12 cellular contexts compared by ENCODE assay signal in the genomic region with DNA sequence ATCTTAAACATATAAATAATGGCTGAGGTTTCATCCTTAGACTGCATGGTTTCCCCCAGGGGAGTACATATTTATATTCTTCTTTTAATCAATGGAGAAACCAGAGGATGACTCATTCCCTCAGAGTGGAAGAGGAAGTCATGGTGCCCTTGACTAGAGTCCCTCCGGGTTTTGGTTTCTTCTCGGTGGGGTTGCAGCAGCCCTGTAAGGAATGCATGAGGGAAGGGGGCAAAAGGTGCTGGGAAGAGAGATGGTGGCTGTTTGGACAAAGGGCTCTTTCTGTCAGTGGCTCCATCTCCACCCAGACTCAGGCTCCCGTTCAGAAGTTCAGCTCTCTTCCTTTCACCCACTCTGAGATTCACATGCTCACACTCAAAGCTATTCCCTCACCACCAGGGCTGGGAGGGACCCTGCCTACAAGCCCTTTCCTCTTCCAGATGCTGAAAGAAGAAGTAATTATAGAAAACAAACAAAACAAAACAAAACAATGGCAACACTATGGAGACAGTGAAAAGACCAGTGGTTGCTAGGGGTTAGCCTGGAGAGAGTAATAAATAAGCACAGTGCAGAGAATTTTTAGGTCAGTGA.
DNase-seq lines count a peak whose midpoint lies in the region; ATAC-seq and TF ChIP-seq lines count a peak whose summit lies in the region.
"Had no signal": no experiment of that assay in that cellular context is flagged by ENCODE, and none has a peak within 500 bp of the region (broad histone marks: within the 10 kb centered on the region; RNA-seq: fewer than 3 reads in every experiment).

No MANE protein-coding gene starts in this region.

- no peak overlapping the region for H2AFZ ChIP-seq in DND-41 (ENCODE audit: low read depth, low read length)
- no peak overlapping the region for H2AFZ ChIP-seq in PC-3 (ENCODE audit: low read length)

- no peak overlapping the region for H3K9ac ChIP-seq in DND-41 (ENCODE audit: low read depth, low read length)
- H3K9ac ChIP-seq in PC-3 (ENCODE audit: low read length) = no peak overlapping the region

- no peaks in the 10 kb centered on the region for H3F3A ChIP-seq in PC-3 (ENCODE audit: low read length, unreplicated experiment)

- H3K9me2 ChIP-seq in PC-3 (replicated peaks; ENCODE audit: low read length) = no peaks in the 10 kb centered on the region

- no peak for TF ChIP-seq POLR2A in esophagus muscularis mucosa (IDR thresholded peaks at IDR 0.05; ENCODE audit: low read depth)

- intact Hi-C loops in PC-3 (cut with micrococcal nuclease) = no loop called here
- intact Hi-C loops in esophagus muscularis mucosa (cut with DNase I) = no loop called here
- intact Hi-C loops in tibial artery (cut with DNase I; ENCODE audit: low total_unique reads) = no loop called here

- no peak overlapping the region for H3K4me3 ChIP-seq in DND-41 (ENCODE audit: low read depth in 1 of 2, low read length in 2 of 2)
- H3K4me3 ChIP-seq in PC-3 (ENCODE audit: low read length) = no peak overlapping the region
- H3K4me3 ChIP-seq in esophagus muscularis mucosa = no peak overlapping the region
- no peak overlapping the region for H3K4me3 ChIP-seq in tibial artery
- H3K4me3 ChIP-seq: heart right ventricle, MG63 had no signal

- BruUV-seq in PC-3 (replicated peaks; lab: Mats Ljungman, UMichigan) = no TSS peak

- WGBS in esophagus muscularis mucosa = 60% methylated on average over 3 of the region's 3 CpGs

- no peak for TF ChIP-seq EP300 in esophagus muscularis mucosa (IDR thresholded peaks at IDR 0.05)

- POLR2A ChIA-PET in PC-3 (lab: Charles Lee; ENCODE audit: unreplicated experiment) = no interaction called here

- H3K27ac ChIP-seq in DND-41 (ENCODE audit: low read length) (no peak overlapping the region), PC-3 (ENCODE audit: low read length) (no peak overlapping the region), esophagus muscularis mucosa (replicated peaks in 1 of 4) (no peak overlapping the region), tibial artery (no peak overlapping the region)
- H3K27ac ChIP-seq: heart right ventricle, neutrophil had no signal

- DNase-seq in DND-41 (no peak), PC-3 (peak; percentile 9), germinal center (ENCODE audit: low spot score) (peak; percentile 24), HPDE6-E6E7 (ENCODE audit: extremely low spot score) (no peak), esophagus muscularis mucosa (ENCODE audit: extremely low spot score) (no peak), tibial artery (no peak)
- DNase-seq: activated naive CD4-positive, alpha-beta T cell treated with anti-CD3 and anti-CD28 coated beads, Interleukin-2, amount 50 U/mL, for 16 hours; heart right ventricle had no signal

- H3K4me2 ChIP-seq in DND-41 (ENCODE audit: insufficient read depth, low read length) (no peak overlapping the region), PC-3 (ENCODE audit: low read length) (no peak overlapping the region)

- no peaks in the 10 kb centered on the region for H3K4me1 ChIP-seq in DND-41 (ENCODE audit: insufficient read depth, low read length)
- peaks cover 49% of the 10 kb centered on the region for H3K4me1 ChIP-seq in PC-3 (ENCODE audit: insufficient read depth, low read length)
- peaks cover 0 to 9% (median 0%) of the 10 kb centered on the region in 4 donors for H3K4me1 ChIP-seq in esophagus muscularis mucosa
- H3K4me1 ChIP-seq in tibial artery = peaks cover 0 to 11% (median 5%) of the 10 kb centered on the region in 4 donors

- H4K20me1 ChIP-seq in DND-41 (ENCODE audit: insufficient read depth, low read length) = no peaks in the 10 kb centered on the region
- no peaks in the 10 kb centered on the region for H4K20me1 ChIP-seq in PC-3 (ENCODE audit: low read length)

- peak; percentile 45; the same call in 1 of the 3 replicates for ATAC-seq in DND-41 (ENCODE audit: insufficient read depth, low read depth)
- peak; percentile 25 for ATAC-seq in GM21825 (IDR thresholded peaks at IDR 0.05; ENCODE audit: unreplicated experiment)
- no peak for ATAC-seq in PC-3
- no peak for ATAC-seq in GM21515 (IDR thresholded peaks at IDR 0.05; ENCODE audit: unreplicated experiment)

- H3K27me3 ChIP-seq in DND-41 (ENCODE audit: insufficient read depth, low read length, poor library complexity) = no peaks in the 10 kb centered on the region
- no peaks in the 10 kb centered on the region for H3K27me3 ChIP-seq in PC-3 (ENCODE audit: low read length)
- H3K27me3 ChIP-seq in esophagus muscularis mucosa = no peaks in the 10 kb centered on the region
- H3K27me3 ChIP-seq in tibial artery = no peaks in the 10 kb centered on the region
- H3K27me3 ChIP-seq: MG63 had no signal

- no peaks in the 10 kb centered on the region for H3K36me3 ChIP-seq in DND-41 (ENCODE audit: insufficient read depth, low read length)
- no peaks in the 10 kb centered on the region for H3K36me3 ChIP-seq in PC-3 (ENCODE audit: low read depth, low read length)
- no peaks in the 10 kb centered on the region for H3K36me3 ChIP-seq in esophagus muscularis mucosa
- no peaks in the 10 kb centered on the region for H3K36me3 ChIP-seq in tibial artery
- H3K36me3 ChIP-seq: heart right ventricle, MG63, neutrophil had no signal

- CTCF ChIA-PET in PC-3 (lab: Charles Lee) = no interaction called here

- TF ChIP-seq CTCF in DND-41 (IDR thresholded peaks at IDR 0.05; ENCODE audit: borderline replicate concordance, extremely low read depth, low read length, poor library complexity, severe bottlenecking) (no peak), PC-3 (conservative IDR thresholded peaks at IDR 0.05; ENCODE audit: low read depth, low read length) (no peak), esophagus muscularis mucosa (IDR thresholded peaks at IDR 0.05) (no peak), tibial artery (IDR thresholded peaks at IDR 0.05) (no peak)

- H3K79me2 ChIP-seq in DND-41 (ENCODE audit: insufficient read depth, low read length) (no peaks in the 10 kb centered on the region), PC-3 (ENCODE audit: low read length) (no peaks in the 10 kb centered on the region)

- no peaks in the 10 kb centered on the region for H3K9me3 ChIP-seq in DND-41 (ENCODE audit: insufficient read depth, low read length, severe bottlenecking)
- no peaks in the 10 kb centered on the region for H3K9me3 ChIP-seq in PC-3 (ENCODE audit: low read length)
- H3K9me3 ChIP-seq in esophagus muscularis mucosa = no peaks in the 10 kb centered on the region
- H3K9me3 ChIP-seq in tibial artery = no peaks in the 10 kb centered on the region
- H3K9me3 ChIP-seq: heart right ventricle, MG63, neutrophil had no signal

Comparison
In these comparisons a context has a peak if more than half of its experiments do, and no peak if none do; other contexts are left out.
1. ATAC-seq: peak in DND-41 (single experiment) and GM21825 (single experiment); none in PC-3 (single experiment) and GM21515 (single experiment).
2. DNase-seq: peak in PC-3 (single experiment) and germinal center (single experiment); none in DND-41 (single experiment), HPDE6-E6E7 (single experiment), esophagus muscularis mucosa (single experiment) and tibial artery (0 of 2).